ENCODE assay signal across 34 cellular contexts in the genomic region with DNA sequence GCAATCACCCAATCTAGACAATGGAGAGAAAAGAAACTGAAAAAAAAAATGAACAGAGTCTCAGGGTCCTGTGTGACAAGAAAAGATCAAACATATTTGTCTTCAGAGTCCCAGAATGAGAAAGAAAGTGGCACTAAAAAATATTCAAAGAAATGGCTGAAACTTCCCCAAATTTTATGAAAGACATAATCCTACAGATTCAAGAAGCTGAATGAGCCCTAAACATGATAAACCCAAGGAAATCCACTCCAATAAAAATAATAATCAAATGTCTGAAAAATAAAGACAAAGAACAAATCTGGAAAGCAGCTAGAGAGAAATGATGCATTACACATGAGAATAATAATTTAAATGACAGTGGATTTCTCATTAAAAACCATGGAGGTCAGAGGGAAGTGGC.
DNase-seq lines count a peak whose midpoint lies in the region; ATAC-seq, FAIRE-seq and TF ChIP-seq lines count a peak whose summit lies in the region.
"Had no signal": no experiment of that assay in that cellular context is flagged by ENCODE, and none has a peak within 500 bp of the region (broad histone marks: within the 10 kb centered on the region; RNA-seq: fewer than 3 reads in every experiment).

No MANE protein-coding gene starts in this region.

- DNase-seq in activated T-cell treated with anti-CD3 and anti-CD28 coated beads, Interleukin-2, amount 50 U/mL, for 72 hours, result no peak
- DNase-seq in activated T-cell treated with anti-CD3 and anti-CD28 coated beads, Interleukin-2, amount 50 U/mL, for 48 hours, result no peak
- DNase-seq in A549 (ENCODE audit: low read depth in 1 of 2, low spot score in 1 of 2) (no peak), iPS-NIHi11 (ENCODE audit: low spot score) (no peak)
- DNase-seq: 8988T; ACHN; AML-193; BE2C; C1 segment of cervical spinal cord; Caco-2; Calu3; CD4-positive, alpha-beta memory T cell; CD4-positive, alpha-beta T cell; CD4-positive, CD25-positive, alpha-beta regulatory T cell; CD8-positive, alpha-beta memory T cell; CD8-positive, alpha-beta T cell; COR-L47; DMS 273 treated with DMSO at 0.1 percent for 48 hours; DMS153; DMS53; DMS79; DMS79 treated with DMSO at 0.1 percent for 48 hours; DND-41; EL had no signal

- no peaks in the 10 kb centered on the region for H3K4me1 Mint-ChIP-seq in activated T-cell treated with anti-CD3 and anti-CD28 coated beads, Interleukin-2, amount 50 U/mL, for 72 hours (ENCODE audit: low read depth)
- H3K4me1 Mint-ChIP-seq: B cell; CD14-positive monocyte; CD4-positive, alpha-beta memory T cell; CD4-positive, CD25-positive, alpha-beta regulatory T cell; CD8-positive, alpha-beta memory T cell had no signal

- H3K36me3 ChIP-seq in HEK293 (ENCODE audit: control insufficient read depth in 2 of 2, insufficient read depth in 1 of 2, low read length in 2 of 2), result peaks cover 0 to 3% of the 10 kb centered on the region in 2 experiments; a peak in 1 of 3 replicates
- H3K36me3 ChIP-seq: BE2C had no signal

- POLR2A ChIA-PET in A549 (lab: Yijun Ruan, JAX), result no interaction called here
- POLR2A ChIA-PET in HEK293 (lab: Yijun Ruan, JAX), result no interaction called here

- TF ChIP-seq POLR2A in A549 (IDR thresholded peaks at IDR 0.05; ENCODE audit: low read length), result no peak

- H3K9me3 ChIP-seq in A549 (peaks cover 13% of the 10 kb centered on the region; the same call in 1 of the 3 replicates), HEK293 (ENCODE audit: control insufficient read depth, insufficient read depth, low read depth, low read length) (peaks cover 5% of the 10 kb centered on the region)
- H3K9me3 ChIP-seq: BE2C, Caco-2 had no signal

- peak; percentile 89 for FAIRE-seq in A549 (lab: Jason Lieb, UNC)
- FAIRE-seq: A204.1, D721Med had no signal

- no peak overlapping the region for H3K4me3 Mint-ChIP-seq in activated T-cell treated with anti-CD3 and anti-CD28 coated beads, Interleukin-2, amount 50 U/mL, for 72 hours
- H3K4me3 Mint-ChIP-seq: B cell; CD14-positive monocyte; CD4-positive, alpha-beta memory T cell; CD4-positive, alpha-beta T cell; CD4-positive, CD25-positive, alpha-beta regulatory T cell; CD8-positive, alpha-beta memory T cell; CD8-positive, alpha-beta T cell had no signal

- no peak overlapping the region for H3K4me2 ChIP-seq in A549
- H3K4me2 ChIP-seq: BLaER1; BLaER1 treated with 17β-estradiol and CSF1 and Interleukin-3, amounts not matched to agents 10 nM and 100 nM had no signal

- TF ChIP-seq RAD21 in A549 (conservative IDR thresholded peaks at IDR 0.05 in 1 of 2, IDR thresholded peaks at IDR 0.05 in 1 of 2), result no peak

- H3K27ac Mint-ChIP-seq in activated T-cell treated with anti-CD3 and anti-CD28 coated beads, Interleukin-2, amount 50 U/mL, for 72 hours, result peak overlapping the region; percentile 60
- H3K27ac Mint-ChIP-seq: B cell; CD14-positive monocyte; CD4-positive, alpha-beta memory T cell; CD4-positive, alpha-beta T cell; CD4-positive, CD25-positive, alpha-beta regulatory T cell; CD8-positive, alpha-beta memory T cell; CD8-positive, alpha-beta T cell had no signal

- CTCF ChIA-PET in A549 (lab: Yijun Ruan, JAX) (interaction anchor here (0.6 kb wide), 1 partner anchor 16 kb away, joined by 3 read pairs; no protein-coding TSS in a partner anchor), HEK293 (lab: Yijun Ruan, JAX) (no interaction called here)

- H3K27ac ChIP-seq in A549 (no peak overlapping the region), HEK293 (ENCODE audit: extremely low read depth, low read depth, low read length) (no peak overlapping the region)
- H3K27ac ChIP-seq: 22Rv1; BLaER1; BLaER1 treated with 17β-estradiol and CSF1 and Interleukin-3, amounts not matched to agents 10 nM and 100 nM; C4-2B had no signal

- TF ChIP-seq CTCF in A549 (IDR thresholded peaks at IDR 0.05) (no peak), HEK293 (tag by site-specific recombination; IDR thresholded peaks at IDR 0.05) (no peak)

- H3K4me3 ChIP-seq in A549 (no peak overlapping the region), HEK293 (ENCODE audit: low read depth, low read length) (no peak overlapping the region)
- H3K4me3 ChIP-seq: BLaER1 had no signal

- peaks cover 14 to 15% of the 10 kb centered on the region in 2 donors for H3K9me3 Mint-ChIP-seq in activated T-cell treated with anti-CD3 and anti-CD28 coated beads, Interleukin-2, amount 50 U/mL, for 72 hours

- ATAC-seq in activated T-cell treated with anti-CD3 and anti-CD28 coated beads, Interleukin-2, amount 50 U/mL, for 72 hours (replicated peaks in 1 of 2), result no peak
- no peak for ATAC-seq in A549
- ATAC-seq in HG03196 (IDR thresholded peaks at IDR 0.05; ENCODE audit: unreplicated experiment), result no peak
- ATAC-seq: CD8-positive, alpha-beta T cell had no signal

- H3K4me1 ChIP-seq in A549, result no peaks in the 10 kb centered on the region
- H3K4me1 ChIP-seq in HEK293 (ENCODE audit: control insufficient read depth, insufficient read depth, low read length), result no peaks in the 10 kb centered on the region
- H3K4me1 ChIP-seq: BE2C; BLaER1; BLaER1 treated with 17β-estradiol and CSF1 and Interleukin-3, amounts not matched to agents 10 nM and 100 nM; Caco-2 had no signal

- peaks cover 28 to 33% of the 10 kb centered on the region in 2 donors for H3K36me3 Mint-ChIP-seq in activated T-cell treated with anti-CD3 and anti-CD28 coated beads, Interleukin-2, amount 50 U/mL, for 72 hours (ENCODE audit: insufficient read depth in 2 of 2)

- no peak for TF ChIP-seq EP300 in A549 (IDR thresholded peaks at IDR 0.05)

- peaks cover 25% of the 10 kb centered on the region for H3K27me3 Mint-ChIP-seq in activated T-cell treated with anti-CD3 and anti-CD28 coated beads, Interleukin-2, amount 50 U/mL, for 72 hours (ENCODE audit: low read depth)
- H3K27me3 Mint-ChIP-seq: B cell; CD4-positive, alpha-beta memory T cell; CD4-positive, alpha-beta T cell; CD4-positive, CD25-positive, alpha-beta regulatory T cell had no signal

TF ChIP-seq in A549, 52 proteins besides CTCF, POLR2A, EP300 and RAD21:
- TF ChIP-seq POLR2AphosphoS2 (conservative IDR thresholded peaks at IDR 0.05; ENCODE audit: low read length) (no peak), JUN (IDR thresholded peaks at IDR 0.05) (no peak), TP53 (CRISPR knock-in tag; IDR thresholded peaks at IDR 0.05) (no peak), TFCP2L1 (CRISPR knock-in tag; IDR thresholded peaks at IDR 0.05) (no peak), RARB (CRISPR knock-in tag; IDR thresholded peaks at IDR 0.05) (no peak), RCOR1 (IDR thresholded peaks at IDR 0.05; ENCODE audit: low read depth, low read length) (no peak), ESRRA (IDR thresholded peaks at IDR 0.05; ENCODE audit: borderline replicate concordance, low read length) (no peak), NPAS2 (CRISPR knock-in tag; IDR thresholded peaks at IDR 0.05; ENCODE audit: borderline replicate concordance) (no peak), EHMT2 (IDR thresholded peaks at IDR 0.05; ENCODE audit: low read depth) (no peak), KDM5A (IDR thresholded peaks at IDR 0.05) (no peak)
- TF ChIP-seq, protein P1, sequence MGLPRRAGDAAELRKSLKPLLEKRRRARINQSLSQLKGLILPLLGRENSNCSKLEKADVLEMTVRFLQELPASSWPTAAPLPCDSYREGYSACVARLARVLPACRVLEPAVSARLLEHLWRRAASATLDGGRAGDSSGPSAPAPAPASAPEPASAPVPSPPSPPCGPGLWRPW (IDR thresholded peaks at IDR 0.05), result no peak

TF ChIP-seq in HEK293, 187 proteins besides CTCF, POLR2A, EP300 and RAD21:
- TF ChIP-seq ZNF521 (tag by site-specific recombination; IDR thresholded peaks at IDR 0.05), result no peak
- peak; percentile 93 for TF ChIP-seq ZNF558 (tag by site-specific recombination; IDR thresholded peaks at IDR 0.05)
